Comparison of ENCODE assay signal across 23 cellular contexts in genomic region chr7:138581065-138581464, GRCh38.
DNase-seq lines count a peak whose midpoint lies in the region; ATAC-seq, FAIRE-seq and TF ChIP-seq lines count a peak whose summit lies in the region.
"Had no signal": no experiment of that assay in that cellular context is flagged by ENCODE, and none has a peak within 500 bp of the region (broad histone marks: within the 10 kb centered on the region; RNA-seq: fewer than 3 reads in every experiment).

No MANE protein-coding gene starts in this region.

- no peak for FAIRE-seq in small intestine (lab: Jason Lieb, UNC)
- FAIRE-seq: A549, D721Med, GM12891, K562 had no signal

- ATAC-seq in heart right ventricle (no peak), GM19463 (IDR thresholded peaks at IDR 0.05; ENCODE audit: unreplicated experiment) (peak; percentile 71), HG02759 (IDR thresholded peaks at IDR 0.05; ENCODE audit: unreplicated experiment) (peak; percentile 62), HG03442 (IDR thresholded peaks at IDR 0.05; ENCODE audit: unreplicated experiment) (peak; percentile 68)
- ATAC-seq: A549, HCT116, K562 had no signal

- H3K4me3 ChIP-seq in cardiac muscle cell (no peak overlapping the region), heart right ventricle (no peak overlapping the region), small intestine (ENCODE audit: low read depth in 1 of 2, low read length in 2 of 2) (no peak overlapping the region)
- H3K4me3 ChIP-seq: A549, K562 had no signal

- H3K27ac ChIP-seq in cardiac muscle cell (peak overlapping the region; percentile 7), heart right ventricle (no peak overlapping the region), small intestine (ENCODE audit: low read depth in 1 of 2, low read length in 1 of 2) (no peak overlapping the region)
- H3K27ac ChIP-seq: 22Rv1, A549, C4-2B, HL-60 had no signal

- H3K27me3 ChIP-seq in cardiac muscle cell (no peaks in the 10 kb centered on the region), heart right ventricle (no peaks in the 10 kb centered on the region), small intestine (ENCODE audit: control insufficient read depth in 2 of 2, insufficient read depth in 2 of 2, low read length in 2 of 2) (no peaks in the 10 kb centered on the region)

- WGBS in heart right ventricle, 2 donors, result 96 to 98% methylated on average over 4 of the region's 4 CpGs
- WGBS in small intestine, 3 donors, result 91 to 94% (median 93%) methylated on average over 4 of the region's 4 CpGs

- intact Hi-C loops in heart right ventricle (cut with DNase I), result no loop called here

- H3K4me1 ChIP-seq in cardiac muscle cell (ENCODE audit: low read depth), result peaks cover 6% of the 10 kb centered on the region
- H3K4me1 ChIP-seq in heart right ventricle, result no peaks in the 10 kb centered on the region
- H3K4me1 ChIP-seq in small intestine (ENCODE audit: control insufficient read depth in 2 of 2, insufficient read depth in 1 of 2, low read depth in 1 of 2, low read length in 1 of 2), result no peaks in the 10 kb centered on the region
- H3K4me1 ChIP-seq: A549, Caco-2 had no signal

- H3K36me3 ChIP-seq in cardiac muscle cell (peaks cover 76% of the 10 kb centered on the region), heart right ventricle (peaks cover 0 to 100% (median 35%) of the 10 kb centered on the region in 9 donors), small intestine (ENCODE audit: control insufficient read depth in 2 of 2, insufficient read depth in 2 of 2, low read length in 2 of 2) (peaks cover 4 to 7% of the 10 kb centered on the region in 2 donors)

- in situ Hi-C loops in GM13977 (cut with MboI; ENCODE audit: low pct_unique_long_range_greater_than_20kb, low sequenced_read_pairs, unreplicated experiment), result no loop called here

- no peak for DNase-seq in cardiac muscle cell (ENCODE audit: low read depth in 1 of 2, low spot score in 1 of 2)
- no peak for DNase-seq in heart right ventricle
- DNase-seq in small intestine, result no peak
- no peak for DNase-seq in NCI-H1436 (lab: John Stamatoyannopoulos, UW)
- no peak for DNase-seq in GM13977 (ENCODE audit: low spot score)
- DNase-seq: AML-193; Caco-2; CD4-positive, alpha-beta T cell; GOT3; H7; HFFc6; IMR-90 had no signal

- no peak for TF ChIP-seq CTCF in cardiac muscle cell (IDR thresholded peaks at IDR 0.05; ENCODE audit: low read depth, low read length)
- TF ChIP-seq CTCF in heart right ventricle (IDR thresholded peaks at IDR 0.05), result no peak
- TF ChIP-seq CTCF in GM13977 (IDR thresholded peaks at IDR 0.05; ENCODE audit: extremely low read depth, insufficient read depth, missing control alignments), result no peak

- H3K9me3 ChIP-seq in cardiac muscle cell (ENCODE audit: low read depth), result no peaks in the 10 kb centered on the region
- H3K9me3 ChIP-seq in heart right ventricle, result no peaks in the 10 kb centered on the region
- H3K9me3 ChIP-seq in small intestine (ENCODE audit: control insufficient read depth, low read depth), result no peaks in the 10 kb centered on the region
- H3K9me3 ChIP-seq: A549, Caco-2 had no signal

Comparison
In these comparisons a context has a peak if more than half of its experiments do, and no peak if none do; other contexts are left out.
1. ATAC-seq: peak in GM19463 (single experiment), HG02759 (single experiment) and HG03442 (single experiment); none in heart right ventricle (0 of 8).